In genomic region chr4:116839826-116840225, GRCh38 we compare ENCODE assay signal across 24 cellular contexts.
A peak's percentile ranks its signal among the peaks of the same experiment; 100 is the strongest.
DNase-seq lines count a peak whose midpoint lies in the region; TF ChIP-seq lines count a peak whose summit lies in the region.
"Had no signal": no experiment of that assay in that cellular context is flagged by ENCODE, and none has a peak within 500 bp of the region (broad histone marks: within the 10 kb centered on the region; RNA-seq: fewer than 3 reads in every experiment).

No MANE protein-coding gene starts in this region.

- TF ChIP-seq CTCF in endodermal cell (conservative IDR thresholded peaks at IDR 0.05) (no peak), Peyer's patch (IDR thresholded peaks at IDR 0.05) (no peak)

- H3K9ac ChIP-seq in endodermal cell (ENCODE audit: extremely low read depth, low read length, poor library complexity, severe bottlenecking), result no peak overlapping the region

- H3K36me3 ChIP-seq in SJCRH30, result no peaks in the 10 kb centered on the region
- no peaks in the 10 kb centered on the region for H3K36me3 ChIP-seq in endodermal cell (ENCODE audit: control insufficient read depth, insufficient read depth, low read length)
- H3K36me3 ChIP-seq in Peyer's patch, result no peaks in the 10 kb centered on the region
- H3K36me3 ChIP-seq: esophagus squamous epithelium, SJSA1, thoracic aorta had no signal

- peaks cover 6% of the 10 kb centered on the region for H3K4me1 Mint-ChIP-seq in endodermal cell
- H3K4me1 Mint-ChIP-seq: CD4-positive, alpha-beta memory T cell; central memory CD8-positive, alpha-beta T cell; H9 had no signal

- H3K27ac Mint-ChIP-seq in endodermal cell, result no peak overlapping the region
- H3K27ac Mint-ChIP-seq: activated T-helper 1 cell treated with anti-CD3 and anti-CD28 coated beads, Interleukin-12 subunit alpha, Interleukin-12 subunit beta, Interleukin-2, Interleukin-4 antibody, amounts not matched to agents 30 ng/mL and 10 ng/mL and 1 ng/mL, durations not matched to agents 14 hours and 24 hours and 36 hours; CD4-positive, alpha-beta memory T cell; H9; natural killer cell treated with Interleukin-12 subunit alpha and Interleukin-12 subunit beta and Interleukin-15 and Interleukin-18, amount 100 ng/mL, for 72 hours; T-helper 2 cell treated with Interferon-gamma antibody and Interleukin-4, amounts not matched to agents 5 μg/mL and 100 μg/mL, for 36 hours had no signal

- H3K4me3 ChIP-seq in SJCRH30 (peak overlapping the region; percentile 51), endodermal cell (ENCODE audit: low read length) (no peak overlapping the region), Peyer's patch (no peak overlapping the region)
- H3K4me3 ChIP-seq: esophagus squamous epithelium, SJSA1, thoracic aorta had no signal

- H3K9me3 ChIP-seq in SJCRH30 (replicated peaks) (peaks cover 5% of the 10 kb centered on the region), endodermal cell (ENCODE audit: control insufficient read depth, low read length) (no peaks in the 10 kb centered on the region), Peyer's patch (no peaks in the 10 kb centered on the region)
- H3K9me3 ChIP-seq: esophagus squamous epithelium, SJSA1, thoracic aorta had no signal

- TF ChIP-seq POLR2A in Peyer's patch (IDR thresholded peaks at IDR 0.05), result no peak

- H3K4me3 Mint-ChIP-seq in endodermal cell, result no peak overlapping the region
- H3K4me3 Mint-ChIP-seq: activated T-helper 1 cell treated with anti-CD3 and anti-CD28 coated beads, Interleukin-12 subunit alpha, Interleukin-12 subunit beta, Interleukin-2, Interleukin-4 antibody, amounts not matched to agents 30 ng/mL and 10 ng/mL and 1 ng/mL, durations not matched to agents 14 hours and 24 hours and 36 hours; CD4-positive, alpha-beta memory T cell; central memory CD8-positive, alpha-beta T cell; H9; natural killer cell treated with Interleukin-12 subunit alpha and Interleukin-12 subunit beta and Interleukin-15 and Interleukin-18, amount 100 ng/mL, for 72 hours; T-helper 2 cell treated with Interferon-gamma antibody and Interleukin-4, amounts not matched to agents 5 μg/mL and 100 μg/mL, for 36 hours had no signal

- DNase-seq in A172 (ENCODE audit: low spot score) (peak; percentile 84), G401 (ENCODE audit: low spot score) (peak; percentile 12), SJCRH30 (peak; percentile 93 to 97), glomerular visceral epithelial cell (ENCODE audit: extremely low spot score) (peak; percentile 69), endodermal cell (no peak), DMS53 treated with DMSO at 0.1 percent for 48 hours (lab: John Stamatoyannopoulos, UW; ENCODE audit: unreplicated experiment) (no peak), NCI-H2029 (lab: John Stamatoyannopoulos, UW) (no peak), Peyer's patch (no peak)
- DNase-seq: activated CD4-positive, CD25-positive, alpha-beta regulatory T cell treated with anti-CD3 and anti-CD28 coated beads, Interleukin-2, amount 50 U/mL, for 72 hours; CD4-positive, alpha-beta memory T cell; effector CD8-positive, alpha-beta T cell; esophagus squamous epithelium; H9; hippocampal formation; mesendoderm; NCI-H1092 treated with DMSO at 0.1 percent for 48 hours; NCI-H2107; NCI-H526 treated with DMSO at 0.1 percent for 48 hours had no signal

- H3K27me3 ChIP-seq in SJCRH30, result no peaks in the 10 kb centered on the region
- no peaks in the 10 kb centered on the region for H3K27me3 ChIP-seq in endodermal cell (ENCODE audit: control insufficient read depth, insufficient read depth, low read length, poor library complexity, severe bottlenecking)
- H3K27me3 ChIP-seq in Peyer's patch, result no peaks in the 10 kb centered on the region
- H3K27me3 ChIP-seq: esophagus squamous epithelium, SJSA1 had no signal

- H3K27ac ChIP-seq in SJCRH30, result peak overlapping the region; percentile 74
- H3K27ac ChIP-seq in endodermal cell (ENCODE audit: low read depth, low read length), result no peak overlapping the region
- no peak overlapping the region for H3K27ac ChIP-seq in Peyer's patch
- H3K27ac ChIP-seq: esophagus squamous epithelium, SJSA1, thoracic aorta had no signal

- H3K27me3 Mint-ChIP-seq in endodermal cell (ENCODE audit: insufficient read depth), result no peaks in the 10 kb centered on the region
- H3K27me3 Mint-ChIP-seq: CD4-positive, alpha-beta memory T cell; central memory CD8-positive, alpha-beta T cell; natural killer cell treated with Interleukin-12 subunit alpha and Interleukin-12 subunit beta and Interleukin-15 and Interleukin-18, amount 100 ng/mL, for 72 hours had no signal

- 89 to 94% methylated on average over 5 of the region's 5 CpGs for WGBS in endodermal cell (ENCODE audit: insufficient coverage in 1 of 2, insufficient read length in 1 of 2), 2 experiments

- no peaks in the 10 kb centered on the region for H3K9me3 Mint-ChIP-seq in endodermal cell
- H3K9me3 Mint-ChIP-seq: H9 had no signal

- in situ Hi-C loops in G401 (cut with HindIII; ENCODE audit: low sequenced_read_pairs), result no loop called here

- H3K36me3 Mint-ChIP-seq in endodermal cell (ENCODE audit: low read depth), result no peaks in the 10 kb centered on the region
- H3K36me3 Mint-ChIP-seq: CD4-positive, alpha-beta memory T cell had no signal

- H3K4me1 ChIP-seq in SJCRH30, result peaks cover 16% of the 10 kb centered on the region
- no peaks in the 10 kb centered on the region for H3K4me1 ChIP-seq in endodermal cell (ENCODE audit: control insufficient read depth, insufficient read depth, low read length)
- no peaks in the 10 kb centered on the region for H3K4me1 ChIP-seq in Peyer's patch
- H3K4me1 ChIP-seq: esophagus squamous epithelium, SJSA1 had no signal

Comparison
In these comparisons a context has a peak if more than half of its experiments do, and no peak if none do; other contexts are left out.
1. DNase-seq: peak in A172 (single experiment), G401 (single experiment), SJCRH30 (2 of 2) and glomerular visceral epithelial cell (single experiment); none in endodermal cell (single experiment), DMS53 treated with DMSO at 0.1 percent for 48 hours (single experiment), NCI-H2029 (single experiment) and Peyer's patch (0 of 3).